In the genomic region with DNA sequence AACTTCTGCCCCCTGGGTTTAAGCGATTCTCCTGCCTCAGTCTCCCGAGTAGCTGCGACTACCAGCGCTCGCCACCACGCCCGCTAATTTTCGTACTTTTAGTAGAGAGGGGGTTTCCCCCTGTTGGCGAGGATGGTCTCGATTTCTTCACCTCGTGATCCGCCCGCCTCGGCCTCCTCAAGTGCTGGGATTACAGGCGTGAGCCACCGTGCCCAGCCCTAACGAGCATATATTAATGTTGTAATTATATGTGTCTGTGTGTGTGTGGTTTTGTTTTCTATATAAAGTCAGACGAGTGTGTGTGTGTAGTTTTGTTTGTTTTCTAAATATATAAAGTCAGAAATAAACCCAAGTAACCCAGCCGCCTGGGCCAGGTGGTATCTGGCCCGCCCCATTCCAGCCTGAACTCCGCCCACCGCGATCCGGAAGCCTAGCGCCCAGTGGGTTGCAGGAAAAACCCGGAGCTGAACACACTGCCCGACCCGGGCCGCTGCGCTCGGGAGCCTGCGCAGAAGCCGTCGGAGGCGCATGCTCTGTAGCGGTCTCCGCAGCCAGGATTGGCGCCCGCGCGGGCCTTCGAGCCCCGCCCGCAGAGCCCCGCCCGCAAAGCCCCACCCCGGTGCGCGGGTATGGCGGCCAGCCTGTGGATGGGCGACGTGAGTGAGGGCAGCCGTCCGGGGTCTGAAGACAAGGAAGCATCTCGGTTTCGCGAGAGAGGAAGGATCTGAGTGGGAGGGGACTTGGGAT, we compare ENCODE assay signal across 8 cellular contexts. TPM values are rescaled to one million over a fixed set of nuclear protein-coding genes. Genes with fewer than 3 reads are reported as not detected.
DNase-seq lines count a peak whose midpoint lies in the region; ATAC-seq and TF ChIP-seq lines count a peak whose summit lies in the region.

Gene TRNAU1AP (plus strand): TSS at position 604 of the 747 bp plus-strand sequence. CDS start 26 bp downstream, at position 630.

- H3K4me3 ChIP-seq in fibroblast of lung (replicated peaks in 1 of 4; ENCODE audit: control extremely low read depth in 1 of 4, insufficient read depth in 1 of 4, low read depth in 3 of 4, low read length in 4 of 4), result peak within 1 kb of the TSS; percentile 86 to 99 (median 94)
- H3K4me3 ChIP-seq in naive thymus-derived CD4-positive, alpha-beta T cell (ENCODE audit: low read length), result peak within 1 kb of the TSS; percentile 95

- no peaks in the 10 kb centered on the region for H3K9me3 ChIP-seq in fibroblast of lung (ENCODE audit: control insufficient read depth, insufficient read depth, low read depth, low read length)
- H3K9me3 ChIP-seq in naive thymus-derived CD4-positive, alpha-beta T cell (ENCODE audit: control insufficient read depth in 2 of 3, low read length in 3 of 3), result no peaks in the 10 kb centered on the region

- no peaks in the 10 kb centered on the region for H3K36me3 ChIP-seq in fibroblast of lung (ENCODE audit: control insufficient read depth, insufficient read depth, low read length)
- peaks cover 0 to 14% (median 0%) of the 10 kb centered on the region in 3 experiments for H3K36me3 ChIP-seq in naive thymus-derived CD4-positive, alpha-beta T cell (ENCODE audit: control insufficient read depth in 2 of 3, insufficient read depth in 3 of 3, low read length in 3 of 3)

- peak within 1 kb of the TSS; percentile 83 for H3K4me2 ChIP-seq in fibroblast of lung (ENCODE audit: extremely low read depth, insufficient read depth, low read length)

- peak within 1 kb of the TSS; percentile 96 for H2AFZ ChIP-seq in fibroblast of lung (ENCODE audit: low read length)

- intact Hi-C loops in naive thymus-derived CD4-positive, alpha-beta T cell (cut with micrococcal nuclease), result loop anchor here (1.0 to 10.0 kb wide), 20 partner anchors 29 to 1858 kb away; partner anchors contain the start of genes ARID1A (in 2 of the 2), EYA3 (in 1 of the 2), GMEB1 (in 1 of the 2) and MED18 (in 1 of the 2)

- peaks cover 53% of the 10 kb centered on the region for H3K36me3 Mint-ChIP-seq in activated T-helper 17 cell treated with anti-CD3 and anti-CD28 coated beads, Interleukin-2, amount 50 U/mL, for 72 hours (ENCODE audit: low read depth)
- peaks cover 3 to 14% (median 6%) of the 10 kb centered on the region in 5 donors for H3K36me3 Mint-ChIP-seq in naive thymus-derived CD4-positive, alpha-beta T cell
- peaks cover 23% of the 10 kb centered on the region for H3K36me3 Mint-ChIP-seq in stimulated activated memory B cell treated with anti-CD40 and anti-IgM and Interleukin-4, amounts not matched to agents 10 μg/mL and 1 μg/mL and 100 μg/mL, for 72 hours

- H3K79me2 ChIP-seq in fibroblast of lung (ENCODE audit: control insufficient read depth, insufficient read depth, low read length), result peaks cover 3% of the 10 kb centered on the region

- peak within 1 kb of the TSS; percentile 89 for H3K4me3 Mint-ChIP-seq in activated T-helper 17 cell treated with anti-CD3 and anti-CD28 coated beads, Interleukin-2, amount 50 U/mL, for 72 hours
- peak within 1 kb of the TSS; percentile 94 to 99 (median 98) for H3K4me3 Mint-ChIP-seq in naive thymus-derived CD4-positive, alpha-beta T cell
- peak within 1 kb of the TSS; percentile 93 for H3K4me3 Mint-ChIP-seq in stimulated activated memory B cell treated with anti-CD40 and anti-IgM and Interleukin-4, amounts not matched to agents 10 μg/mL and 1 μg/mL and 100 μg/mL, for 72 hours

- peak; percentile 90 for ATAC-seq in activated T-helper 17 cell treated with anti-CD3 and anti-CD28 coated beads, Interleukin-2, amount 50 U/mL, for 72 hours (replicated peaks)
- ATAC-seq in naive thymus-derived CD4-positive, alpha-beta T cell, result peak; percentile 98
- peak; percentile 98 for ATAC-seq in stimulated activated memory B cell treated with anti-CD40 and anti-IgM and Interleukin-4, amounts not matched to agents 10 μg/mL and 1 μg/mL and 100 μg/mL, for 72 hours

- H4K20me1 ChIP-seq in fibroblast of lung (ENCODE audit: control insufficient read depth, extremely low read depth, insufficient read depth, low read length), result no peaks in the 10 kb centered on the region

- peak within 1 kb of the TSS; percentile 92 for H3K27ac Mint-ChIP-seq in activated T-helper 17 cell treated with anti-CD3 and anti-CD28 coated beads, Interleukin-2, amount 50 U/mL, for 72 hours
- H3K27ac Mint-ChIP-seq in naive thymus-derived CD4-positive, alpha-beta T cell, result peak within 1 kb of the TSS; percentile 94 to 99 (median 98)
- H3K27ac Mint-ChIP-seq in stimulated activated memory B cell treated with anti-CD40 and anti-IgM and Interleukin-4, amounts not matched to agents 10 μg/mL and 1 μg/mL and 100 μg/mL, for 72 hours, result peak within 1 kb of the TSS; percentile 88

- peak within 1 kb of the TSS; percentile 80 for H3K9ac ChIP-seq in fibroblast of lung (ENCODE audit: insufficient read depth, low read length)

- peaks cover 6% of the 10 kb centered on the region for H3K4me1 ChIP-seq in fibroblast of lung (ENCODE audit: control insufficient read depth, extremely low read depth, insufficient read depth, low read length)
- H3K4me1 ChIP-seq in naive thymus-derived CD4-positive, alpha-beta T cell (ENCODE audit: control insufficient read depth in 2 of 2, insufficient read depth in 2 of 2, low read length in 2 of 2), result peaks cover 0 to 15% of the 10 kb centered on the region in 2 donors

- no peaks in the 10 kb centered on the region for H3K9me3 Mint-ChIP-seq in activated T-helper 17 cell treated with anti-CD3 and anti-CD28 coated beads, Interleukin-2, amount 50 U/mL, for 72 hours
- H3K9me3 Mint-ChIP-seq in naive thymus-derived CD4-positive, alpha-beta T cell, result no peaks in the 10 kb centered on the region
- H3K9me3 Mint-ChIP-seq in stimulated activated memory B cell treated with anti-CD40 and anti-IgM and Interleukin-4, amounts not matched to agents 10 μg/mL and 1 μg/mL and 100 μg/mL, for 72 hours, result no peaks in the 10 kb centered on the region

- no peaks in the 10 kb centered on the region for H3K27me3 ChIP-seq in fibroblast of lung (ENCODE audit: control insufficient read depth, insufficient read depth, low read length)
- H3K27me3 ChIP-seq in naive thymus-derived CD4-positive, alpha-beta T cell (ENCODE audit: control insufficient read depth in 2 of 2, insufficient read depth in 2 of 2, low read length in 2 of 2), result no peaks in the 10 kb centered on the region

- DNase-seq in EL, result peak; percentile 96
- DNase-seq in H4 (ENCODE audit: low spot score), result peak; percentile 91
- DNase-seq in LoVo (ENCODE audit: low spot score), result peak; percentile 97
- DNase-seq in RWPE1 (ENCODE audit: low spot score), result peak; percentile 97
- DNase-seq in fibroblast of lung (ENCODE audit: low read depth in 2 of 2), result peak; percentile 95 to 96
- DNase-seq in naive thymus-derived CD4-positive, alpha-beta T cell, result peak; percentile 92 to 98 (median 97)

- TF ChIP-seq CTCF in RWPE1 (conservative IDR thresholded peaks at IDR 0.05; ENCODE audit: low read depth) (no peak), fibroblast of lung (conservative IDR thresholded peaks at IDR 0.05 in 1 of 2, IDR thresholded peaks at IDR 0.05 in 1 of 2; ENCODE audit: low read depth in 1 of 2, low read length in 2 of 2) (no peak)

- peak within 1 kb of the TSS; percentile 87 for H3K27ac ChIP-seq in RWPE1
- H3K27ac ChIP-seq in fibroblast of lung (ENCODE audit: insufficient read depth, low read length), result peak within 1 kb of the TSS; percentile 82
- peak within 1 kb of the TSS; percentile 81 for H3K27ac ChIP-seq in naive thymus-derived CD4-positive, alpha-beta T cell (ENCODE audit: low read depth, low read length)

- H3K4me1 Mint-ChIP-seq in activated T-helper 17 cell treated with anti-CD3 and anti-CD28 coated beads, Interleukin-2, amount 50 U/mL, for 72 hours, result no peaks in the 10 kb centered on the region
- H3K4me1 Mint-ChIP-seq in naive thymus-derived CD4-positive, alpha-beta T cell, result peaks cover 10 to 26% (median 19%) of the 10 kb centered on the region in 7 donors
- peaks cover 9% of the 10 kb centered on the region for H3K4me1 Mint-ChIP-seq in stimulated activated memory B cell treated with anti-CD40 and anti-IgM and Interleukin-4, amounts not matched to agents 10 μg/mL and 1 μg/mL and 100 μg/mL, for 72 hours

- POLR2A ChIA-PET in RWPE1 (lab: Yijun Ruan, JAX; ENCODE audit: low non-redundant PET), result interaction anchor here (0.6 to 2.7 kb wide), 3 partner anchors 25 to 1984 kb away, joined by 3 to 13 read pairs (median 5); no protein-coding TSS in a partner anchor
- POLR2A ChIA-PET in naive thymus-derived CD4-positive, alpha-beta T cell (lab: Charles Lee), result interaction anchor here (0.6 to 6.9 kb wide), 11 partner anchors 12 to 318 kb away, joined by 3 to 109 read pairs (median 6); partner anchors contain the start of genes ATP5IF1, GMEB1, RCC1 and TAF12

- CTCF ChIA-PET in RWPE1 (lab: Yijun Ruan, JAX), result interaction anchor here (0.7 to 1.3 kb wide), 2 partner anchors 8 to 9 kb away, joined by 3 to 5 read pairs; no protein-coding TSS in a partner anchor
- CTCF ChIA-PET in naive thymus-derived CD4-positive, alpha-beta T cell (lab: Charles Lee), result no interaction called here

- H3K27me3 Mint-ChIP-seq in activated T-helper 17 cell treated with anti-CD3 and anti-CD28 coated beads, Interleukin-2, amount 50 U/mL, for 72 hours, result no peaks in the 10 kb centered on the region
- no peaks in the 10 kb centered on the region for H3K27me3 Mint-ChIP-seq in naive thymus-derived CD4-positive, alpha-beta T cell
- H3K27me3 Mint-ChIP-seq in stimulated activated memory B cell treated with anti-CD40 and anti-IgM and Interleukin-4, amounts not matched to agents 10 μg/mL and 1 μg/mL and 100 μg/mL, for 72 hours, result no peaks in the 10 kb centered on the region

RNA-seq across cellular contexts. Expression of gene TRNAU1AP, which starts in this region (rescaled TPM):
- total RNA-seq in H4 (2014; rRNA removed; shearing (Covaris generic)), result 25.6 and 25.8 TPM in 2 replicates
- total RNA-seq in activated T-helper 17 cell treated with anti-CD3 and anti-CD28 coated beads, Interleukin-2, amount 50 U/mL, for 72 hours, result 10 to 100 TPM; 58.9 to 95.8 TPM
- 19.0 and 25.1 TPM in 2 replicates for total RNA-seq in fibroblast of lung
- 31.7 and 35.7 TPM in 2 replicates for polyA plus RNA-seq in fibroblast of lung
- 38.5 and 40.9 TPM in 2 replicates for polyA plus RNA-seq in fibroblast of lung (2012)
- polyA minus RNA-seq in fibroblast of lung (ENCODE audit: low replicate concordance), result 19.2 and 25.7 TPM in 2 replicates
- 10 to 100 TPM; 27.6 to 52.5 (median 40.9) TPM for total RNA-seq in naive thymus-derived CD4-positive, alpha-beta T cell
- 10 to 100 TPM; 26.5 to 29.9 TPM for polyA plus RNA-seq in naive thymus-derived CD4-positive, alpha-beta T cell

Comparison
In these comparisons a context has a peak if more than half of its experiments do, and no peak if none do; other contexts are left out.
1. Peak in every context shown above with its lines: DNase-seq, ATAC-seq, H3K4me3 ChIP-seq and H3K27ac ChIP-seq.